In the genomic region with DNA sequence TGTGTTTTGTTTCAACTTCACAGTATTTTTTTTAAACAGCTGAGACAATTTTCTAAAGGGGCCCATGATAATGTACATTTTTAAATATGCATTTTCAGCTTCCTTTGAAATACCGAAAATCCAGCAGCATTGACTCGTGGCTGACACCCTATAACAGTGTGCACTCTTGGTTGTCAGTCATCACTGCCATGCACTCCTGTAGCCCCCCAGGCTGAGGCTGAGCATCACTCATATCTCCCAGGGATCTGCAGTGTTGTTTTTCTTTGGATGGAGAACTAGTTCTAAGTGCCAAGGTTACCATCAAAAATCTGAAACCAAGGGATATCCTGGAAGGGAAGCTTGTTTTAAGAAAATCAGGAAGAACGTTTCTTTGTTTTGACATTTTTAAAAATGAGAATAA, we compare ENCODE assay signal across 1 cellular context.
TF ChIP-seq lines count a peak whose summit lies in the region.

No MANE protein-coding gene starts in this region.

TF ChIP-seq in GM23338, 12 proteins besides CTCF, POLR2A, EP300 and RAD21 (continued from another document):
- TF ChIP-seq, protein P1, sequence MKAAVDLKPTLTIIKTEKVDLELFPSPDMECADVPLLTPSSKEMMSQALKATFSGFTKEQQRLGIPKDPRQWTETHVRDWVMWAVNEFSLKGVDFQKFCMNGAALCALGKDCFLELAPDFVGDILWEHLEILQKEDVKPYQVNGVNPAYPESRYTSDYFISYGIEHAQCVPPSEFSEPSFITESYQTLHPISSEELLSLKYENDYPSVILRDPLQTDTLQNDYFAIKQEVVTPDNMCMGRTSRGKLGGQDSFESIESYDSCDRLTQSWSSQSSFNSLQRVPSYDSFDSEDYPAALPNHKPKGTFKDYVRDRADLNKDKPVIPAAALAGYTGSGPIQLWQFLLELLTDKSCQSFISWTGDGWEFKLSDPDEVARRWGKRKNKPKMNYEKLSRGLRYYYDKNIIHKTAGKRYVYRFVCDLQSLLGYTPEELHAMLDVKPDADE (IDR thresholded peaks at IDR 0.05) = no peak
- TF ChIP-seq ZNF114 (CRISPR knock-in tag; IDR thresholded peaks at IDR 0.05) (no peak), POLR2AphosphoS5 (IDR thresholded peaks at IDR 0.05; ENCODE audit: low read depth) (no peak), STAT1 (IDR thresholded peaks at IDR 0.05; ENCODE audit: unreplicated experiment) (no peak)
- TF ChIP-seq, protein P2, sequence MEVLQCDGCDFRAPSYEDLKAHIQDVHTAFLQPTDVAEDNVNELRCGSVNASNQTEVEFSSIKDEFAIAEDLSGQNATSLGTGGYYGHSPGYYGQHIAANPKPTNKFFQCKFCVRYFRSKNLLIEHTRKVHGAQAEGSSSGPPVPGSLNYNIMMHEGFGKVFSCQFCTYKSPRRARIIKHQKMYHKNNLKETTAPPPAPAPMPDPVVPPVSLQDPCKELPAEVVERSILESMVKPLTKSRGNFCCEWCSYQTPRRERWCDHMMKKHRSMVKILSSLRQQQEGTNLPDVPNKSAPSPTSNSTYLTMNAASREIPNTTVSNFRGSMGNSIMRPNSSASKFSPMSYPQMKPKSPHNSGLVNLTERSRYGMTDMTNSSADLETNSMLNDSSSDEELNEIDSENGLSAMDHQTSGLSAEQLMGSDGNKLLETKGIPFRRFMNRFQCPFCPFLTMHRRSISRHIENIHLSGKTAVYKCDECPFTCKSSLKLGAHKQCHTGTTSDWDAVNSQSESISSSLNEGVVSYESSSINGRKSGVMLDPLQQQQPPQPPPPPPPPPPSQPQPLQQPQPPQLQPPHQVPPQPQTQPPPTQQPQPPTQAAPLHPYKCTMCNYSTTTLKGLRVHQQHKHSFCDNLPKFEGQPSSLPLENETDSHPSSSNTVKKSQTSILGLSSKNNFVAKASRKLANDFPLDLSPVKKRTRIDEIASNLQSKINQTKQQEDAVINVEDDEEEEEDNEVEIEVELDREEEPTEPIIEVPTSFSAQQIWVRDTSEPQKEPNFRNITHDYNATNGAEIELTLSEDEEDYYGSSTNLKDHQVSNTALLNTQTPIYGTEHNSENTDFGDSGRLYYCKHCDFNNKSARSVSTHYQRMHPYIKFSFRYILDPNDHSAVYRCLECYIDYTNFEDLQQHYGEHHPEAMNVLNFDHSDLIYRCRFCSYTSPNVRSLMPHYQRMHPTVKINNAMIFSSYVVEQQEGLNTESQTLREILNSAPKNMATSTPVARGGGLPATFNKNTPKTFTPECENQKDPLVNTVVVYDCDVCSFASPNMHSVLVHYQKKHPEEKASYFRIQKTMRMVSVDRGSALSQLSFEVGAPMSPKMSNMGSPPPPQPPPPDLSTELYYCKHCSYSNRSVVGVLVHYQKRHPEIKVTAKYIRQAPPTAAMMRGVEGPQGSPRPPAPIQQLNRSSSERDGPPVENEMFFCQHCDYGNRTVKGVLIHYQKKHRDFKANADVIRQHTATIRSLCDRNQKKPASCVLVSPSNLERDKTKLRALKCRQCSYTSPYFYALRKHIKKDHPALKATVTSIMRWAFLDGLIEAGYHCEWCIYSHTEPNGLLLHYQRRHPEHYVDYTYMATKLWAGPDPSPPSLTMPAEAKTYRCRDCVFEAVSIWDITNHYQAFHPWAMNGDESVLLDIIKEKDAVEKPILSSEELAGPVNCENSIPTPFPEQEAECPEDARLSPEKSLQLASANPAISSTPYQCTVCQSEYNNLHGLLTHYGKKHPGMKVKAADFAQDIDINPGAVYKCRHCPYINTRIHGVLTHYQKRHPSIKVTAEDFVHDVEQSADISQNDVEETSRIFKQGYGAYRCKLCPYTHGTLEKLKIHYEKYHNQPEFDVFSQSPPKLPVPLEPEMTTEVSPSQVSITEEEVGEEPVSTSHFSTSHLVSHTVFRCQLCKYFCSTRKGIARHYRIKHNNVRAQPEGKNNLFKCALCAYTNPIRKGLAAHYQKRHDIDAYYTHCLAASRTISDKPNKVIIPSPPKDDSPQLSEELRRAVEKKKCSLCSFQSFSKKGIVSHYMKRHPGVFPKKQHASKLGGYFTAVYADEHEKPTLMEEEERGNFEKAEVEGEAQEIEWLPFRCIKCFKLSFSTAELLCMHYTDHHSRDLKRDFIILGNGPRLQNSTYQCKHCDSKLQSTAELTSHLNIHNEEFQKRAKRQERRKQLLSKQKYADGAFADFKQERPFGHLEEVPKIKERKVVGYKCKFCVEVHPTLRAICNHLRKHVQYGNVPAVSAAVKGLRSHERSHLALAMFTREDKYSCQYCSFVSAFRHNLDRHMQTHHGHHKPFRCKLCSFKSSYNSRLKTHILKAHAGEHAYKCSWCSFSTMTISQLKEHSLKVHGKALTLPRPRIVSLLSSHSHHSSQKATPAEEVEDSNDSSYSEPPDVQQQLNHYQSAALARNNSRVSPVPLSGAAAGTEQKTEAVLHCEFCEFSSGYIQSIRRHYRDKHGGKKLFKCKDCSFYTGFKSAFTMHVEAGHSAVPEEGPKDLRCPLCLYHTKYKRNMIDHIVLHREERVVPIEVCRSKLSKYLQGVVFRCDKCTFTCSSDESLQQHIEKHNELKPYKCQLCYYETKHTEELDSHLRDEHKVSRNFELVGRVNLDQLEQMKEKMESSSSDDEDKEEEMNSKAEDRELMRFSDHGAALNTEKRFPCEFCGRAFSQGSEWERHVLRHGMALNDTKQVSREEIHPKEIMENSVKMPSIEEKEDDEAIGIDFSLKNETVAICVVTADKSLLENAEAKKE (CRISPR knock-in tag; IDR thresholded peaks at IDR 0.05) = no peak
